12 cellular contexts compared by ENCODE assay signal in the genomic region with DNA sequence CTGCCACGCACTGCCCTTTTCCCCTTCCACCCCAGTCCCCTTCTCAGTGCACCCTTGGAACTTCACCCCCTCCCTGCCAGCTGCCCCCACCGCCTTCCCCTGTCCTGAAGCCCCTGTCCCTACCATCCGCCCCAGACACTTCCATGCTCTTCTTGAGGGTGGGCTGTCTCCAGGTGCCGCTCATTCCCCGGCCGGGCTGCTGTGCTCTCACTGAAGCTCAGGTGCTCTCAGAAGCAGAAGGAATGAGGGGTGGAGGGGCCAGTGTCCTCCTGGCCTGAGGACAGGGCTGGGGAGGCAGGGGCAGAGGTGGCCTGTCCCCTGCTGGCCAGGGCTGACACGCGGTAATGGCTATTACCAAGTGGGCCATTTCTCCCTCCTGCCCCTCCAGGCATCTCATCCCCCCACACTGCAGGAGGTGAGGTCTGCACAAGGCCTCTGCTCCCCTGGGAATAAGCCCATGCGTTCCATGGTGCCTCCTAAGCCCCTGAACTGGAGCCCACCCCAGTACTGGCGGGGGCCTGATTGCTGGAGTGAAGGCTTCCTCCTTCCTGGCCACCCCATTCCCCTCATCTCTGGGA. TPM values are rescaled to one million over a fixed set of nuclear protein-coding genes. Genes with fewer than 3 reads are reported as not detected.
DNase-seq lines count a peak whose midpoint lies in the region; ATAC-seq, FAIRE-seq and TF ChIP-seq lines count a peak whose summit lies in the region.
"Had no signal": no experiment of that assay in that cellular context is flagged by ENCODE, and none has a peak within 500 bp of the region (broad histone marks: within the 10 kb centered on the region; RNA-seq: fewer than 3 reads in every experiment).

No MANE protein-coding gene starts in this region.

- no peaks in the 10 kb centered on the region for H3K27me3 Mint-ChIP-seq in activated T-cell treated with anti-CD3 and anti-CD28 coated beads, Interleukin-2, amount 50 U/mL, for 24 hours
- H3K27me3 Mint-ChIP-seq in IgD-negative memory B cell: no peaks in the 10 kb centered on the region

- H3K4me3 ChIP-seq in K562 (no peak overlapping the region), smooth muscle cell (no peak overlapping the region)
- H3K4me3 ChIP-seq: esophagus muscularis mucosa, left ventricle myocardium inferior, Peyer's patch had no signal

- no peak for TF ChIP-seq RAD21 in K562 (CRISPR knock-in tag; conservative IDR thresholded peaks at IDR 0.05 in 1 of 2, IDR thresholded peaks at IDR 0.05 in 1 of 2)

- H3K9me3 Mint-ChIP-seq in activated T-cell treated with anti-CD3 and anti-CD28 coated beads, Interleukin-2, amount 50 U/mL, for 24 hours: no peaks in the 10 kb centered on the region
- H3K9me3 Mint-ChIP-seq in IgD-negative memory B cell: no peaks in the 10 kb centered on the region

- H3K27ac ChIP-seq in K562 (ENCODE audit: extremely low read depth, low read depth, low read length): no peak overlapping the region
- H3K27ac ChIP-seq in smooth muscle cell (ENCODE audit: low read depth): peak overlapping the region; percentile 85
- H3K27ac ChIP-seq: esophagus muscularis mucosa, left ventricle myocardium inferior had no signal

- H3K27ac Mint-ChIP-seq in activated T-cell treated with anti-CD3 and anti-CD28 coated beads, Interleukin-2, amount 50 U/mL, for 24 hours: peak overlapping the region; percentile 41
- peak overlapping the region; percentile 84 to 93 (median 86) for H3K27ac Mint-ChIP-seq in IgD-negative memory B cell

- no peaks in the 10 kb centered on the region for H3F3A ChIP-seq in smooth muscle cell (ENCODE audit: low read depth)

- no peaks in the 10 kb centered on the region for H3K79me2 ChIP-seq in K562 (ENCODE audit: control insufficient read depth, insufficient read depth, low read length)
- H3K79me2 ChIP-seq in smooth muscle cell (ENCODE audit: low read depth): no peaks in the 10 kb centered on the region

- FAIRE-seq in K562 (lab: Jason Lieb, UNC): no peak

- TF ChIP-seq EP300 in K562 (IDR thresholded peaks at IDR 0.05; ENCODE audit: low read length): no peak

- peaks cover 3% of the 10 kb centered on the region for H3K9me1 ChIP-seq in K562 (ENCODE audit: control insufficient read depth, insufficient read depth, low read length)

- peaks cover 65% of the 10 kb centered on the region for H3K4me1 Mint-ChIP-seq in activated T-cell treated with anti-CD3 and anti-CD28 coated beads, Interleukin-2, amount 50 U/mL, for 24 hours (ENCODE audit: low read depth)
- peaks cover 31 to 37% (median 33%) of the 10 kb centered on the region in 3 donors for H3K4me1 Mint-ChIP-seq in IgD-negative memory B cell

- no peak for TF ChIP-seq POLR2A in K562 (conservative IDR thresholded peaks at IDR 0.05)

- in situ Hi-C loops in K562 (cut with MboI): no loop called here

- H3K4me2 ChIP-seq in K562 (ENCODE audit: insufficient read depth, low read length) (no peak overlapping the region), smooth muscle cell (no peak overlapping the region)

- no peak for DNase-seq in activated T-cell treated with anti-CD3 and anti-CD28 coated beads, Interleukin-2, amount 50 U/mL, for 24 hours
- DNase-seq in activated T-cell treated with anti-CD3 and anti-CD28 coated beads for 4 hours: no peak
- DNase-seq in K562 (ENCODE audit: extremely low read depth in 1 of 4, low spot score in 3 of 4): no peak
- no peak for DNase-seq in smooth muscle cell (lab: John Stamatoyannopoulos, UW; ENCODE audit: unreplicated experiment)
- no peak for DNase-seq in DMS79 treated with DMSO at 0.1 percent for 48 hours (lab: John Stamatoyannopoulos, UW)
- DNase-seq: left ventricle myocardium inferior, occipital lobe had no signal

- H2AFZ ChIP-seq in K562 (ENCODE audit: low read depth, low read length) (no peak overlapping the region), smooth muscle cell (ENCODE audit: low read depth) (no peak overlapping the region)

- TF ChIP-seq CTCF in K562 (IDR thresholded peaks at IDR 0.05 in 2 of 3, conservative IDR thresholded peaks at IDR 0.05 in 1 of 3; ENCODE audit: insufficient read depth in 2 of 3, low read depth in 1 of 3, low read length in 3 of 3) (peak in 2 of 3 experiments; percentile 14 to 19; a peak in 2 of 6 replicates), smooth muscle cell (IDR thresholded peaks at IDR 0.05; ENCODE audit: borderline replicate concordance, insufficient read depth, poor library complexity, severe bottlenecking) (no peak)

- H4K20me1 ChIP-seq in K562 (replicated peaks; ENCODE audit: control insufficient read depth, insufficient read depth, low read length) (no peaks in the 10 kb centered on the region), smooth muscle cell (ENCODE audit: low read depth) (no peaks in the 10 kb centered on the region)

- no peaks in the 10 kb centered on the region for H3K9me3 ChIP-seq in K562 (replicated peaks; ENCODE audit: control insufficient read depth, insufficient read depth, low read depth, low read length)
- H3K9me3 ChIP-seq in smooth muscle cell (replicated peaks; ENCODE audit: low read depth): no peaks in the 10 kb centered on the region
- H3K9me3 ChIP-seq: esophagus muscularis mucosa, left ventricle myocardium inferior, Peyer's patch had no signal

- intact Hi-C loops in K562 (cut with micrococcal nuclease): no loop called here

- H3K9ac ChIP-seq in K562 (ENCODE audit: insufficient read depth in 1 of 2, low read depth in 2 of 2, low read length in 2 of 2): peak overlapping the region in 1 of 2 experiments; percentile 33; a peak in 1 of 4 replicates
- peak overlapping the region; percentile 70 for H3K9ac ChIP-seq in smooth muscle cell (ENCODE audit: low read depth)

- CTCF ChIA-PET in K562 (lab: Yijun Ruan, JAX; ENCODE audit: low intra/inter-chr PET ratio): no interaction called here

- H3K4me1 ChIP-seq in K562 (replicated peaks in 1 of 2; ENCODE audit: control insufficient read depth in 2 of 2, insufficient read depth in 2 of 2, low read length in 2 of 2) (peaks cover 20 to 63% of the 10 kb centered on the region in 2 experiments; a peak in 4 of 5 replicates), smooth muscle cell (ENCODE audit: low read depth) (peaks cover 6% of the 10 kb centered on the region)

- no peak overlapping the region for H3K4me3 Mint-ChIP-seq in activated T-cell treated with anti-CD3 and anti-CD28 coated beads, Interleukin-2, amount 50 U/mL, for 24 hours
- peak overlapping the region in 3 of 4 donors; percentile 17 to 97 (median 69) for H3K4me3 Mint-ChIP-seq in IgD-negative memory B cell

- ATAC-seq in K562 (no peak), HG03025 (IDR thresholded peaks at IDR 0.05; ENCODE audit: low FRiP score, unreplicated experiment) (no peak), HG02763 (IDR thresholded peaks at IDR 0.05; ENCODE audit: unreplicated experiment) (no peak)

- H3K36me3 Mint-ChIP-seq in activated T-cell treated with anti-CD3 and anti-CD28 coated beads, Interleukin-2, amount 50 U/mL, for 24 hours (ENCODE audit: low read depth): no peaks in the 10 kb centered on the region
- H3K36me3 Mint-ChIP-seq in IgD-negative memory B cell: peaks cover 1% of the 10 kb centered on the region

- 70% methylated on average over 7 of the region's 10 CpGs for WGBS in K562 (ENCODE audit: insufficient coverage, low coverage, missing lambda C conversion rate)
- WGBS in smooth muscle cell (ENCODE audit: low lambda C conversion rate): 89% methylated on average over 8 of the region's 10 CpGs

- H3K36me3 ChIP-seq in K562 (ENCODE audit: control insufficient read depth, insufficient read depth, low read length) (no peaks in the 10 kb centered on the region), smooth muscle cell (ENCODE audit: low read depth) (no peaks in the 10 kb centered on the region)
- H3K36me3 ChIP-seq: esophagus muscularis mucosa, left ventricle myocardium inferior, Peyer's patch had no signal

- POLR2A ChIA-PET in K562 (lab: Yijun Ruan, JAX): interaction anchor here (1.0 to 1.4 kb wide), 2 partner anchors 11 to 50 kb away, joined by 3 to 4 read pairs; no protein-coding TSS in a partner anchor

- H3K27me3 ChIP-seq in K562 (ENCODE audit: control insufficient read depth in 2 of 2, insufficient read depth in 2 of 2, low read length in 2 of 2): no peaks in the 10 kb centered on the region; a peak in 1 of 5 replicates
- no peaks in the 10 kb centered on the region for H3K27me3 ChIP-seq in smooth muscle cell (ENCODE audit: low read depth)
- H3K27me3 ChIP-seq: Peyer's patch had no signal

- BruUV-seq in K562 (replicated peaks; lab: Mats Ljungman, UMichigan): no TSS peak

RNA-seq across cellular contexts. Expression of a gene that starts 6.6 kb away (rescaled TPM):
- polyA plus RNA-seq in IgD-negative memory B cell (40.9 TPM), K562 (2011; rRNA removed) (119 and 164 TPM in 2 replicates), K562 (2014; fragmentation: Illumina TruSeq; extraction: Trizol) (35.2 and 84.7 TPM in 2 replicates), K562 (2014; fragmentation: Nextera tagmentation; extraction: Ambion mirVana) (1 to 10 TPM; 5.2 to 8.9 TPM), K562 (2014; rRNA removed) (208 and 209 TPM in 2 replicates), smooth muscle cell (23.3 and 26.9 TPM in 2 replicates)
- total RNA-seq in K562 (2011; cell fraction: chromatin; rRNA removed; ENCODE audit: low replicate concordance): 18.0 and 26.5 TPM in 2 replicates
- 39.3 and 42.0 TPM in 2 replicates for total RNA-seq in K562 (2011; cell fraction: nucleolus; rRNA removed)
- 27.0 and 30.7 TPM in 2 replicates for total RNA-seq in K562 (2011; cell fraction: nucleoplasm; rRNA removed)
- total RNA-seq in K562 (2014; rRNA removed) (165 and 212 TPM in 2 replicates), K562 (2014; rRNA removed; fragmentation: Illumina TruSeq; extraction: Trizol) (25.5 and 26.3 TPM in 2 replicates), K562 (2015; rRNA removed; fragmentation: Illumina TruSeq; extraction: Trizol) (60.4 and 63.7 TPM in 2 replicates), K562 (2021) (94.7 and 99.6 TPM in 2 replicates), smooth muscle cell (6.8 and 8.1 TPM in 2 replicates)
- 249 and 453 TPM in 2 replicates for polyA plus RNA-seq in K562 (2011; cell fraction: cytosol; rRNA removed)
- 84.6 and 89.3 TPM in 2 replicates for polyA plus RNA-seq in K562 (2011; cell fraction: nucleus; rRNA removed)
- polyA plus RNA-seq in K562 (2012): 60.9 and 80.1 TPM in 2 replicates
- 21.5 and 30.2 TPM in 2 replicates for polyA minus RNA-seq in K562 (2011; rRNA and poly(A)+ RNA removed)
- 46.1 and 91.5 TPM in 2 replicates for polyA minus RNA-seq in K562 (2011; cell fraction: cytosol; rRNA and poly(A)+ RNA removed)
- polyA minus RNA-seq in K562 (2011; cell fraction: nucleus; rRNA and poly(A)+ RNA removed): 7.7 and 13.4 TPM in 2 replicates
